ENCODE assay signal across 15 cellular contexts in the genomic region with DNA sequence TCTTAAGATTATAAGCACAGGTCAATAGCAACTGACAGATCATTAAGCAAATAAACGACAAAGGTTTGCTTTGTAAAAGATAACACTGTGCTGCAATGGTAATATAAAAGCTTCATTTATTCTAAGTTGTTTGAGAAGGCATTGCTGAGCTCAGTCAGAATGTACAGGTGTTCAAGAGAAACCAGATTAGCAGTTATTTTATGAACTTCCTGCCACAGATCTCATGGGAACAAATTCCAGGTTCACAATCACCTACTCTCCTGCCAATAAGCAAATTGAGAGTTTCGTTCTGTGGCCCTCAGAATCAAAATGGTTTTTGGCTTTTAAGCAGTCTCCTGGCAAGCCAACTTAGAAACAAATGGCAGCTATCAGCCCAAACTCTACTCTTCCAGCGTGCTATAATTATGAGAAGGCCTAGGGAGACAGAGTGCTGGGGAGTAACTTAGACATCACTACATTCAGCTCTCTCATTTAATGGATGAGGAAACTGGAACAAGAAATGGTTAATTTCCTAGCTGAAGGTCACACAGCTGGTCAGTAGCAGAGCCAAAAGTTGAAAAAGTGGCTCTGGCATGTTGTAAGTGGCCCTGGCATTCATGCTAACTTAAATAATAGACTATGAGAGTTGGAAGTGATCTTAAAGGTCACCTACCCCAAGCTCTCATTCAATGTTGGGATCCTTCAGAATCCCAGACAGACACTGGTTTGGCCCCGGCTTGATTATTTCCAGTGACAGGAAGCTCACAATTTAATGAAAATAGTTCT.
DNase-seq lines count a peak whose midpoint lies in the region; ATAC-seq and TF ChIP-seq lines count a peak whose summit lies in the region.
"Had no signal": no experiment of that assay in that cellular context is flagged by ENCODE, and none has a peak within 500 bp of the region (broad histone marks: within the 10 kb centered on the region; RNA-seq: fewer than 3 reads in every experiment).

No MANE protein-coding gene starts in this region.

- no peak overlapping the region for H3K27ac ChIP-seq in OCI-LY7 (ENCODE audit: low read depth, low read length, poor library complexity, severe bottlenecking)
- H3K27ac ChIP-seq in right atrium auricular region, result peak overlapping the region; percentile 40 to 79
- H3K27ac ChIP-seq in uterus, result peak overlapping the region; percentile 76 to 83

- CTCF ChIA-PET in activated CD4-positive, alpha-beta T cell treated with anti-CD3 and anti-CD28 coated beads for 36 hours (lab: Charles Lee), result interaction anchor here (0.6 to 1.4 kb wide), 2 partner anchors 31 to 40 kb away, joined by 3 to 4 read pairs; no protein-coding TSS in a partner anchor
- CTCF ChIA-PET in OCI-LY7 (lab: Charles Lee; ENCODE audit: unreplicated experiment), result no interaction called here
- CTCF ChIA-PET in activated CD4-positive, alpha-beta memory T cell treated with anti-CD3 and anti-CD28 coated beads, Interleukin-2, amount 10 ng/mL, durations not matched to agents 7 days and 5 days (lab: Charles Lee), result interaction anchor here (0.8 to 1.6 kb wide), 2 partner anchors 10 to 32 kb away, joined by 3 read pairs; no protein-coding TSS in a partner anchor

- no peak overlapping the region for H3K4me3 Mint-ChIP-seq in activated CD4-positive, alpha-beta T cell treated with anti-CD3 and anti-CD28 coated beads, Interleukin-2, amount 10 ng/mL, durations not matched to agents 24 days and 14 days
- H3K4me3 Mint-ChIP-seq in activated CD4-positive, alpha-beta T cell treated with anti-CD3 and anti-CD28 coated beads for 36 hours, result no peak overlapping the region
- H3K4me3 Mint-ChIP-seq in activated CD4-positive, alpha-beta memory T cell treated with anti-CD3 and anti-CD28 coated beads, Interleukin-2, amount 10 ng/mL, durations not matched to agents 7 days and 5 days, result no peak overlapping the region
- no peak overlapping the region for H3K4me3 Mint-ChIP-seq in HFFc6
- H3K4me3 Mint-ChIP-seq: activated naive CD8-positive, alpha-beta T cell had no signal

- H3K79me2 ChIP-seq in OCI-LY7 (ENCODE audit: insufficient read depth, low read depth, low read length), result no peaks in the 10 kb centered on the region
- H3K79me2 ChIP-seq: parathyroid adenoma had no signal

- peak; percentile 44 for DNase-seq in activated CD4-positive, alpha-beta T cell treated with anti-CD3 and anti-CD28 coated beads, Interleukin-2, amount 10 ng/mL, durations not matched to agents 24 days and 14 days
- no peak for DNase-seq in activated CD4-positive, alpha-beta T cell treated with anti-CD3 and anti-CD28 coated beads for 36 hours
- DNase-seq in OCI-LY7 (ENCODE audit: low spot score) (peak; percentile 6), right atrium auricular region (ENCODE audit: low spot score) (no peak), uterus (no peak), HFFc6 (no peak)
- no peak for DNase-seq in activated CD4-positive, alpha-beta memory T cell treated with anti-CD3 and anti-CD28 coated beads, Interleukin-2, amount 10 ng/mL, durations not matched to agents 7 days and 5 days
- DNase-seq: activated CD8-positive, alpha-beta memory T cell treated with anti-CD3 and anti-CD28 coated beads for 24 hours; DMS79 treated with DMSO at 0.1 percent for 48 hours; foreskin melanocyte; NCI-H1436; OCI-M1 had no signal

- POLR2A ChIA-PET in activated CD4-positive, alpha-beta T cell treated with anti-CD3 and anti-CD28 coated beads for 36 hours (lab: Charles Lee), result no interaction called here
- POLR2A ChIA-PET in OCI-LY7 (lab: Charles Lee), result interaction anchor here (0.9 to 1.1 kb wide), 3 partner anchors 9 to 24 kb away, joined by 3 to 4 read pairs (median 3); no protein-coding TSS in a partner anchor
- POLR2A ChIA-PET in activated CD4-positive, alpha-beta memory T cell treated with anti-CD3 and anti-CD28 coated beads, Interleukin-2, amount 10 ng/mL, durations not matched to agents 7 days and 5 days (lab: Charles Lee), result interaction anchor here (0.9 to 1.1 kb wide), 2 partner anchors 30 to 137 kb away, joined by 3 to 4 read pairs; a partner anchor contains a TSS

- H2AFZ ChIP-seq in OCI-LY7 (ENCODE audit: low read length), result no peak overlapping the region; the same call in 1 of the 2 replicates
- H2AFZ ChIP-seq: parathyroid adenoma had no signal

- peaks cover 15% of the 10 kb centered on the region for H3K36me3 Mint-ChIP-seq in activated CD4-positive, alpha-beta T cell treated with anti-CD3 and anti-CD28 coated beads, Interleukin-2, amount 10 ng/mL, durations not matched to agents 24 days and 14 days (ENCODE audit: low read depth)
- peaks cover 9% of the 10 kb centered on the region for H3K36me3 Mint-ChIP-seq in activated CD4-positive, alpha-beta T cell treated with anti-CD3 and anti-CD28 coated beads for 36 hours (ENCODE audit: low read depth)
- H3K36me3 Mint-ChIP-seq in activated CD4-positive, alpha-beta memory T cell treated with anti-CD3 and anti-CD28 coated beads, Interleukin-2, amount 10 ng/mL, durations not matched to agents 7 days and 5 days (ENCODE audit: low read depth), result peaks cover 54% of the 10 kb centered on the region
- peaks cover 20% of the 10 kb centered on the region for H3K36me3 Mint-ChIP-seq in HFFc6 (ENCODE audit: low read depth)

- H3K36me3 ChIP-seq in OCI-LY7 (ENCODE audit: insufficient read depth, low read length), result no peaks in the 10 kb centered on the region
- H3K36me3 ChIP-seq in right atrium auricular region, result peaks cover 12% of the 10 kb centered on the region
- no peaks in the 10 kb centered on the region for H3K36me3 ChIP-seq in uterus

- H3K9me2 ChIP-seq in OCI-LY7 (ENCODE audit: insufficient read depth, low read length), result no peaks in the 10 kb centered on the region

- TF ChIP-seq POLR2A in uterus (IDR thresholded peaks at IDR 0.05), result no peak

- H3K9me3 ChIP-seq in OCI-LY7 (ENCODE audit: low read length) (no peaks in the 10 kb centered on the region), right atrium auricular region (no peaks in the 10 kb centered on the region), uterus (no peaks in the 10 kb centered on the region)

- ATAC-seq in activated CD4-positive, alpha-beta T cell treated with anti-CD3 and anti-CD28 coated beads for 36 hours, result no peak
- no peak for ATAC-seq in HG02973 (IDR thresholded peaks at IDR 0.05; ENCODE audit: unreplicated experiment)

- H3K27me3 ChIP-seq in right atrium auricular region (no peaks in the 10 kb centered on the region), uterus (no peaks in the 10 kb centered on the region)

- intact Hi-C loops in activated CD4-positive, alpha-beta T cell treated with anti-CD3 and anti-CD28 coated beads, Interleukin-2, amount 10 ng/mL, durations not matched to agents 24 days and 14 days (cut with micrococcal nuclease), result no loop called here
- intact Hi-C loops in activated CD4-positive, alpha-beta T cell treated with anti-CD3 and anti-CD28 coated beads for 36 hours (cut with DNase I, micrococcal nuclease), result loop anchor here in 1 of 2 experiments (2.0 kb wide), 1 partner anchor 46 kb away; no protein-coding TSS in a partner anchor
- intact Hi-C loops in OCI-LY7 (cut with micrococcal nuclease; ENCODE audit: unreplicated experiment) (no loop called here), uterus (cut with DNase I; ENCODE audit: low total_unique reads) (no loop called here)

- no peak overlapping the region for H3K27ac Mint-ChIP-seq in activated CD4-positive, alpha-beta T cell treated with anti-CD3 and anti-CD28 coated beads, Interleukin-2, amount 10 ng/mL, durations not matched to agents 24 days and 14 days
- no peak overlapping the region for H3K27ac Mint-ChIP-seq in activated CD4-positive, alpha-beta T cell treated with anti-CD3 and anti-CD28 coated beads for 36 hours
- no peak overlapping the region for H3K27ac Mint-ChIP-seq in activated CD4-positive, alpha-beta memory T cell treated with anti-CD3 and anti-CD28 coated beads, Interleukin-2, amount 10 ng/mL, durations not matched to agents 7 days and 5 days
- H3K27ac Mint-ChIP-seq in HFFc6, result no peak overlapping the region
- H3K27ac Mint-ChIP-seq: activated naive CD8-positive, alpha-beta T cell had no signal

- peaks cover 6% of the 10 kb centered on the region for H3K9me3 Mint-ChIP-seq in activated CD4-positive, alpha-beta T cell treated with anti-CD3 and anti-CD28 coated beads, Interleukin-2, amount 10 ng/mL, durations not matched to agents 24 days and 14 days
- H3K9me3 Mint-ChIP-seq in activated CD4-positive, alpha-beta T cell treated with anti-CD3 and anti-CD28 coated beads for 36 hours (ENCODE audit: low read depth), result peaks cover 4% of the 10 kb centered on the region
- peaks cover 10% of the 10 kb centered on the region for H3K9me3 Mint-ChIP-seq in activated CD4-positive, alpha-beta memory T cell treated with anti-CD3 and anti-CD28 coated beads, Interleukin-2, amount 10 ng/mL, durations not matched to agents 7 days and 5 days
- H3K9me3 Mint-ChIP-seq in HFFc6, result peaks cover 10% of the 10 kb centered on the region; the same call in 1 of the 2 replicates

- TF ChIP-seq CTCF in OCI-LY7 (conservative IDR thresholded peaks at IDR 0.05; ENCODE audit: low read length) (no peak), right atrium auricular region (IDR thresholded peaks at IDR 0.05) (no peak), uterus (IDR thresholded peaks at IDR 0.05) (no peak), HFFc6 (IDR thresholded peaks at IDR 0.05) (no peak)

- no peak overlapping the region for H3K4me3 ChIP-seq in OCI-LY7 (ENCODE audit: low read depth, low read length, poor library complexity, severe bottlenecking)
- no peak overlapping the region for H3K4me3 ChIP-seq in right atrium auricular region
- H3K4me3 ChIP-seq in uterus, result no peak overlapping the region

- peak overlapping the region; percentile 25; the same call in 1 of the 2 replicates for H3K4me2 ChIP-seq in OCI-LY7 (ENCODE audit: low read length)

- H3K27me3 Mint-ChIP-seq in activated CD4-positive, alpha-beta T cell treated with anti-CD3 and anti-CD28 coated beads, Interleukin-2, amount 10 ng/mL, durations not matched to agents 24 days and 14 days, result no peaks in the 10 kb centered on the region
- H3K27me3 Mint-ChIP-seq in activated CD4-positive, alpha-beta T cell treated with anti-CD3 and anti-CD28 coated beads for 36 hours, result no peaks in the 10 kb centered on the region
- H3K27me3 Mint-ChIP-seq in activated CD4-positive, alpha-beta memory T cell treated with anti-CD3 and anti-CD28 coated beads, Interleukin-2, amount 10 ng/mL, durations not matched to agents 7 days and 5 days, result no peaks in the 10 kb centered on the region
- H3K27me3 Mint-ChIP-seq in HFFc6 (ENCODE audit: insufficient read depth), result no peaks in the 10 kb centered on the region

- peaks cover 14% of the 10 kb centered on the region for H3K4me1 ChIP-seq in OCI-LY7 (ENCODE audit: insufficient read depth, low read length, poor library complexity, severe bottlenecking)
- peaks cover 0 to 26% of the 10 kb centered on the region in 2 donors for H3K4me1 ChIP-seq in right atrium auricular region
- peaks cover 4 to 10% of the 10 kb centered on the region in 2 donors for H3K4me1 ChIP-seq in uterus

- H4K20me1 ChIP-seq in OCI-LY7 (ENCODE audit: insufficient read depth, low read length), result no peaks in the 10 kb centered on the region

- H3K4me1 Mint-ChIP-seq in activated CD4-positive, alpha-beta T cell treated with anti-CD3 and anti-CD28 coated beads, Interleukin-2, amount 10 ng/mL, durations not matched to agents 24 days and 14 days, result peaks cover 5% of the 10 kb centered on the region
- H3K4me1 Mint-ChIP-seq in activated CD4-positive, alpha-beta T cell treated with anti-CD3 and anti-CD28 coated beads for 36 hours, result peaks cover 13% of the 10 kb centered on the region
- peaks cover 24% of the 10 kb centered on the region for H3K4me1 Mint-ChIP-seq in activated CD4-positive, alpha-beta memory T cell treated with anti-CD3 and anti-CD28 coated beads, Interleukin-2, amount 10 ng/mL, durations not matched to agents 7 days and 5 days
- H3K4me1 Mint-ChIP-seq in HFFc6 (ENCODE audit: low read depth), result peaks cover 31% of the 10 kb centered on the region

- BruUV-seq in OCI-LY7 (replicated peaks; lab: Mats Ljungman, UMichigan), result no TSS peak

Comparison
In these comparisons a context has a peak if more than half of its experiments do, and no peak if none do; other contexts are left out.
1. DNase-seq: peak in activated CD4-positive, alpha-beta T cell treated with anti-CD3 and anti-CD28 coated beads, Interleukin-2, amount 10 ng/mL, durations not matched to agents 24 days and 14 days (single experiment) and OCI-LY7 (single experiment); none in activated CD4-positive, alpha-beta T cell treated with anti-CD3 and anti-CD28 coated beads for 36 hours (single experiment), right atrium auricular region (single experiment), uterus (0 of 2), activated CD4-positive, alpha-beta memory T cell treated with anti-CD3 and anti-CD28 coated beads, Interleukin-2, amount 10 ng/mL, durations not matched to agents 7 days and 5 days (single experiment) and HFFc6 (single experiment).